In the genomic region with DNA sequence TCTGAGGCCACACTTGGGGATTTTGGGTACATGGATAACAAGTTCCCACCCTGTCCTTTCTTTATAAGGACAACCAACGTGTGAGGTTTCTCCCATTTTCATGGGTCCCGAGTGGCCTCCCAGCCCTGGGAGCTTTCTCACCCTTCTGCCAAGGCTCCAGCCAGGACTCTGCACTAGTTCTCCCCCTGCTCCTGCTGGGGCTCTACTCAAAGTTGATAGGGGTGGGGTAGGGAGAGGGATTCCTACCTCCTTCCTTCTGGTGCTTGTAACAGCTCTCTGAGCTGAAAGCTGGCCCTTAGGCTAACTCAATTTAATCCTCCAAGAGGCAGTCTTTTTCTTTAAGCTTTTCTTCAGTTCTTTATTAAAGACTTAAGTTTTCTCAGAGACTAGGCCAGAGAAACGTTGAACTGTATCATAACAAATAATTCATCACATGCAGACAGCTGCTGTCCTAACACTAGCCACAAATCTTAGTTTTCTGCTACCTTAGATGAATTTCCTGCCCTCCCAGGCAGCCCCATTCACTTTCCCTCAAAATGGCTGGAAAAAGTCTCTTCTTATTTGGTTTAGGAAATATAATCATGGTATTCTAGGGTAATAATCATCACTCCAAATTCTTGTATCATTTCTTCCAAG, we compare ENCODE assay signal across 20 cellular contexts. TPM values are rescaled to one million over a fixed set of nuclear protein-coding genes. Genes with fewer than 3 reads are reported as not detected.
A peak's percentile ranks its signal among the peaks of the same experiment; 100 is the strongest.
DNase-seq lines count a peak whose midpoint lies in the region; ATAC-seq, FAIRE-seq and TF ChIP-seq lines count a peak whose summit lies in the region.
"Had no signal": no experiment of that assay in that cellular context is flagged by ENCODE, and none has a peak within 500 bp of the region (broad histone marks: within the 10 kb centered on the region; RNA-seq: fewer than 3 reads in every experiment).

No MANE protein-coding gene starts in this region.

- in situ Hi-C loops in K562 (cut with MboI), result no loop called here

- ATAC-seq in PC-3 (no peak), K562 (peak; percentile 61), GM21717 (IDR thresholded peaks at IDR 0.05; ENCODE audit: unreplicated experiment) (no peak), upper lobe of left lung (ENCODE audit: low FRiP score in 2 of 2) (no peak)
- ATAC-seq: SK-N-SH treated with all-trans-retinoic acid at 6 μM for 48 hours had no signal

- H3K4me1 Mint-ChIP-seq in neural progenitor cell (no peaks in the 10 kb centered on the region), type B pancreatic cell (ENCODE audit: unreplicated experiment) (peaks cover 3% of the 10 kb centered on the region)

- intact Hi-C loops in PC-3 (cut with micrococcal nuclease), result no loop called here
- intact Hi-C loops in K562 (cut with micrococcal nuclease), result no loop called here

- H3K79me2 ChIP-seq in PC-3 (ENCODE audit: low read length) (no peaks in the 10 kb centered on the region), K562 (ENCODE audit: control insufficient read depth, insufficient read depth, low read length) (no peaks in the 10 kb centered on the region), neural progenitor cell (ENCODE audit: low read depth) (no peaks in the 10 kb centered on the region)

- TF ChIP-seq RAD21 in K562 (CRISPR knock-in tag; conservative IDR thresholded peaks at IDR 0.05 in 1 of 2, IDR thresholded peaks at IDR 0.05 in 1 of 2), result no peak

- BruUV-seq in PC-3 (replicated peaks; lab: Mats Ljungman, UMichigan) (no TSS peak), K562 (replicated peaks; lab: Mats Ljungman, UMichigan) (no TSS peak)

- H3K27me3 Mint-ChIP-seq in neural progenitor cell (ENCODE audit: insufficient read depth, low read depth) (no peaks in the 10 kb centered on the region), type B pancreatic cell (no peaks in the 10 kb centered on the region)

- H3K9me1 ChIP-seq in K562 (ENCODE audit: control insufficient read depth, insufficient read depth, low read length), result no peaks in the 10 kb centered on the region

- H3K9me2 ChIP-seq in PC-3 (replicated peaks; ENCODE audit: low read length), result no peaks in the 10 kb centered on the region

- H3K9ac ChIP-seq in PC-3 (ENCODE audit: low read length), result no peak overlapping the region
- H3K9ac ChIP-seq in K562 (ENCODE audit: insufficient read depth in 1 of 2, low read depth in 2 of 2, low read length in 2 of 2), result no peak overlapping the region
- no peak overlapping the region for H3K9ac ChIP-seq in neural progenitor cell

- POLR2A ChIA-PET in PC-3 (lab: Charles Lee; ENCODE audit: unreplicated experiment), result no interaction called here
- POLR2A ChIA-PET in K562 (lab: Yijun Ruan, JAX), result interaction anchor here (1.4 to 1.5 kb wide), 2 partner anchors 16 to 22 kb away, joined by 4 to 5 read pairs; a partner anchor contains a TSS

- peak overlapping the region; percentile 17; the same call in 1 of the 2 replicates for H3K27ac ChIP-seq in PC-3 (ENCODE audit: low read length)
- H3K27ac ChIP-seq in K562 (ENCODE audit: extremely low read depth, low read depth, low read length), result no peak overlapping the region
- H3K27ac ChIP-seq in neural progenitor cell, result no peak overlapping the region
- H3K27ac ChIP-seq in upper lobe of left lung, result no peak overlapping the region

- H4K20me1 ChIP-seq in PC-3 (ENCODE audit: low read length) (no peaks in the 10 kb centered on the region), K562 (replicated peaks; ENCODE audit: control insufficient read depth, insufficient read depth, low read length) (no peaks in the 10 kb centered on the region), neural progenitor cell (ENCODE audit: low read depth) (no peaks in the 10 kb centered on the region)

- H3K4me2 ChIP-seq in PC-3 (ENCODE audit: low read length) (peak overlapping the region; percentile 81; the same call in 1 of the 2 replicates), K562 (ENCODE audit: insufficient read depth, low read length) (no peak overlapping the region), neural progenitor cell (peak overlapping the region; percentile 2)

- no peaks in the 10 kb centered on the region for H3F3A ChIP-seq in PC-3 (ENCODE audit: low read length, unreplicated experiment)
- H3F3A ChIP-seq in neural progenitor cell (ENCODE audit: low read depth), result peaks cover 6% of the 10 kb centered on the region

- DNase-seq in PC-3 (no peak), K562 (ENCODE audit: extremely low read depth in 1 of 4, low spot score in 3 of 4) (no peak), neural progenitor cell (ENCODE audit: low spot score) (peak; percentile 7), type B pancreatic cell (ENCODE audit: extremely low spot score, unreplicated experiment) (no peak), activated gamma-delta T cell (lab: John Stamatoyannopoulos, UW) (no peak), upper lobe of left lung (no peak)
- DNase-seq: ACHN, C1 segment of cervical spinal cord, DMS79, GOT3, KBM-7, MV-4-11, NCI-H1694 treated with DMSO at 0.1 percent for 48 hours, NCI-H510A, NCI-H748 treated with DMSO at 0.1 percent for 48 hours, OCI-M1, RPMI8226, SIG-M5 had no signal

- FAIRE-seq in K562 (lab: Jason Lieb, UNC), result no peak

- H3K36me3 Mint-ChIP-seq in neural progenitor cell (peaks cover 3% of the 10 kb centered on the region), type B pancreatic cell (peaks cover 12% of the 10 kb centered on the region)

- no peak overlapping the region for H3K27ac Mint-ChIP-seq in neural progenitor cell
- peak overlapping the region; percentile 79 for H3K27ac Mint-ChIP-seq in type B pancreatic cell

- H3K4me1 ChIP-seq in PC-3 (ENCODE audit: insufficient read depth, low read length) (peaks cover 49% of the 10 kb centered on the region), K562 (replicated peaks in 1 of 2; ENCODE audit: control insufficient read depth in 2 of 2, insufficient read depth in 2 of 2, low read length in 2 of 2) (0 out of 5 replicates have a peak, but pooled peaks cover 0 to 5% of the 10 kb centered on the region in 2 experiments), neural progenitor cell (peaks cover 23% of the 10 kb centered on the region), upper lobe of left lung (no peaks in the 10 kb centered on the region)

- TF ChIP-seq POLR2A in K562 (conservative IDR thresholded peaks at IDR 0.05) (no peak), upper lobe of left lung (IDR thresholded peaks at IDR 0.05) (no peak)

- H3K36me3 ChIP-seq in PC-3 (ENCODE audit: low read depth, low read length) (no peaks in the 10 kb centered on the region), K562 (ENCODE audit: control insufficient read depth, insufficient read depth, low read length) (no peaks in the 10 kb centered on the region), neural progenitor cell (no peaks in the 10 kb centered on the region), upper lobe of left lung (no peaks in the 10 kb centered on the region)

- CTCF ChIA-PET in PC-3 (lab: Charles Lee), result no interaction called here
- CTCF ChIA-PET in K562 (lab: Yijun Ruan, JAX; ENCODE audit: low intra/inter-chr PET ratio), result no interaction called here

- H2AFZ ChIP-seq in PC-3 (ENCODE audit: low read length) (no peak overlapping the region), K562 (ENCODE audit: low read depth, low read length) (no peak overlapping the region), neural progenitor cell (replicated peaks) (no peak overlapping the region)

- H3K9me3 Mint-ChIP-seq in neural progenitor cell (peaks cover 6% of the 10 kb centered on the region), type B pancreatic cell (no peaks in the 10 kb centered on the region)

- H3K9me3 ChIP-seq in PC-3 (ENCODE audit: low read length), result no peaks in the 10 kb centered on the region
- H3K9me3 ChIP-seq in K562 (replicated peaks; ENCODE audit: control insufficient read depth, insufficient read depth, low read depth, low read length), result no peaks in the 10 kb centered on the region
- H3K9me3 ChIP-seq in neural progenitor cell (ENCODE audit: low read depth), result no peaks in the 10 kb centered on the region
- H3K9me3 ChIP-seq in upper lobe of left lung, result no peaks in the 10 kb centered on the region

- H3K27me3 ChIP-seq in PC-3 (ENCODE audit: low read length) (no peaks in the 10 kb centered on the region), K562 (ENCODE audit: control insufficient read depth in 2 of 2, insufficient read depth in 2 of 2, low read length in 2 of 2) (no peaks in the 10 kb centered on the region), neural progenitor cell (no peaks in the 10 kb centered on the region), upper lobe of left lung (no peaks in the 10 kb centered on the region)

- 26% methylated on average over 3 of the region's 3 CpGs for WGBS in K562 (ENCODE audit: insufficient coverage, low coverage, missing lambda C conversion rate)
- 69 to 81% methylated on average over 3 of the region's 3 CpGs for WGBS in upper lobe of left lung, 2 donors

- H3K4me3 Mint-ChIP-seq in neural progenitor cell (no peak overlapping the region), type B pancreatic cell (peak overlapping the region; percentile 63)

- TF ChIP-seq EP300 in K562 (IDR thresholded peaks at IDR 0.05; ENCODE audit: low read length) (no peak), upper lobe of left lung (IDR thresholded peaks at IDR 0.05) (no peak)

- H3K4me3 ChIP-seq in PC-3 (ENCODE audit: low read length) (no peak overlapping the region), K562 (no peak overlapping the region), neural progenitor cell (no peak overlapping the region), upper lobe of left lung (no peak overlapping the region)

- TF ChIP-seq CTCF in PC-3 (conservative IDR thresholded peaks at IDR 0.05; ENCODE audit: low read depth, low read length), result no peak
- TF ChIP-seq CTCF in K562 (IDR thresholded peaks at IDR 0.05 in 2 of 3, conservative IDR thresholded peaks at IDR 0.05 in 1 of 3; ENCODE audit: insufficient read depth in 2 of 3, low read depth in 1 of 3, low read length in 3 of 3), result no peak
- no peak for TF ChIP-seq CTCF in neural progenitor cell (IDR thresholded peaks at IDR 0.05)
- TF ChIP-seq CTCF in type B pancreatic cell (conservative IDR thresholded peaks at IDR 0.05), result no peak
- TF ChIP-seq CTCF in upper lobe of left lung (IDR thresholded peaks at IDR 0.05), result no peak

RNA-seq across cellular contexts. Expression of a gene that starts 22.4 kb away (rescaled TPM):
- total RNA-seq in PC-3 (2014; rRNA removed) (34.8 and 48.6 TPM in 2 replicates), K562 (2014; rRNA removed) (33.0 and 42.5 TPM in 2 replicates), K562 (2014; rRNA removed; fragmentation: Illumina TruSeq; extraction: Trizol) (69.5 and 75.7 TPM in 2 replicates), K562 (2015; rRNA removed; fragmentation: Illumina TruSeq; extraction: Trizol) (52.5 and 53.3 TPM in 2 replicates), K562 (2021) (76.8 and 78.8 TPM in 2 replicates), neural progenitor cell (ENCODE audit: low replicate concordance) (55.3 and 78.3 TPM in 2 replicates), type B pancreatic cell (ENCODE audit: low replicate concordance) (47.3 and 49.0 TPM in 2 replicates), upper lobe of left lung (10 to 100 TPM; 12.6 to 50.0 (median 41.3) TPM)
- 19.3 and 35.9 TPM in 2 replicates for total RNA-seq in K562 (2011; cell fraction: chromatin; rRNA removed; ENCODE audit: low replicate concordance)
- 7.6 and 7.8 TPM in 2 replicates for total RNA-seq in K562 (2011; cell fraction: nucleolus; rRNA removed)
- total RNA-seq in K562 (2011; cell fraction: nucleoplasm; rRNA removed), result 17.7 and 32.9 TPM in 2 replicates
- polyA plus RNA-seq in K562 (2011; rRNA removed) (38.4 and 46.3 TPM in 2 replicates), K562 (2014; fragmentation: Illumina TruSeq; extraction: Trizol) (44.1 and 52.8 TPM in 2 replicates), K562 (2014; fragmentation: Nextera tagmentation; extraction: Ambion mirVana) (1 to 10 TPM; 8.1 to 9.3 TPM), K562 (2014; rRNA removed) (41.9 and 45.6 TPM in 2 replicates)
- polyA plus RNA-seq in K562 (2011; cell fraction: cytosol; rRNA removed), result 12.7 and 17.9 TPM in 2 replicates
- polyA plus RNA-seq in K562 (2011; cell fraction: nucleus; rRNA removed), result 8.4 and 11.9 TPM in 2 replicates
- polyA plus RNA-seq in K562 (2012), result 43.7 and 45.5 TPM in 2 replicates
- 55.3 and 59.0 TPM in 2 replicates for polyA minus RNA-seq in K562 (2011; rRNA and poly(A)+ RNA removed)
- polyA minus RNA-seq in K562 (2011; cell fraction: cytosol; rRNA and poly(A)+ RNA removed), result 34.7 and 45.3 TPM in 2 replicates
- polyA minus RNA-seq in K562 (2011; cell fraction: nucleus; rRNA and poly(A)+ RNA removed), result 14.7 and 23.2 TPM in 2 replicates
